Comparison of ENCODE assay signal across 8 cellular contexts in genomic region chr11:34438529-34439507, GRCh38. TPM values are rescaled to one million over a fixed set of nuclear protein-coding genes. Genes with fewer than 3 reads are reported as not detected.
DNase-seq lines count a peak whose midpoint lies in the region; ATAC-seq lines count a peak whose summit lies in the region.

Gene CAT, plus strand, starts transcription at chr11:34438934. Its CDS starts 80 bp downstream, at chr11:34439014.

- peak within 1 kb of the TSS; percentile 81 to 97 (median 93) for H3K27ac Mint-ChIP-seq in CD8-positive, alpha-beta memory T cell

- no peaks in the 10 kb centered on the region for H3K9me3 ChIP-seq in CD8-positive, alpha-beta memory T cell (ENCODE audit: low read length)
- H3K9me3 ChIP-seq in effector memory CD4-positive, alpha-beta T cell (ENCODE audit: control insufficient read depth, low read length) = no peaks in the 10 kb centered on the region
- no peaks in the 10 kb centered on the region for H3K9me3 ChIP-seq in mesodermal cell (ENCODE audit: control insufficient read depth, low read length)

- peaks cover 0 to 5% of the 10 kb centered on the region in 2 donors for H3K27me3 Mint-ChIP-seq in CD8-positive, alpha-beta memory T cell

- H3K36me3 Mint-ChIP-seq in CD8-positive, alpha-beta memory T cell = peaks cover 0 to 11% (median 0%) of the 10 kb centered on the region in 3 donors

- CTCF ChIA-PET in CD8-positive, alpha-beta memory T cell (lab: Charles Lee) = interaction anchor here (1.8 kb wide), 1 partner anchor 13 kb away, joined by 4 read pairs; no protein-coding TSS in a partner anchor

- peak within 1 kb of the TSS; percentile 77 for H3K4me3 ChIP-seq in CD8-positive, alpha-beta memory T cell (ENCODE audit: low read length)
- peak within 1 kb of the TSS; percentile 82 for H3K4me3 ChIP-seq in effector memory CD4-positive, alpha-beta T cell (ENCODE audit: insufficient read depth, low read depth, low read length, poor library complexity, severe bottlenecking)
- H3K4me3 ChIP-seq in mesodermal cell (ENCODE audit: extremely low read depth, insufficient read depth, low read length, poor library complexity, severe bottlenecking) = peak within 1 kb of the TSS; percentile 22

- H3K27me3 ChIP-seq in CD8-positive, alpha-beta memory T cell (ENCODE audit: insufficient read depth, low read length, poor library complexity, severe bottlenecking) = no peaks in the 10 kb centered on the region
- no peaks in the 10 kb centered on the region for H3K27me3 ChIP-seq in effector memory CD4-positive, alpha-beta T cell (replicated peaks; ENCODE audit: control insufficient read depth, insufficient read depth, low read length, poor library complexity, severe bottlenecking)

- no peaks in the 10 kb centered on the region for H3K36me3 ChIP-seq in CD8-positive, alpha-beta memory T cell (ENCODE audit: insufficient read depth, low read length)
- no peaks in the 10 kb centered on the region for H3K36me3 ChIP-seq in effector memory CD4-positive, alpha-beta T cell (ENCODE audit: control insufficient read depth, insufficient read depth, low read length)
- H3K36me3 ChIP-seq in mesodermal cell (ENCODE audit: control insufficient read depth, insufficient read depth, low read length) = no peaks in the 10 kb centered on the region

- no peaks in the 10 kb centered on the region for H3K9me3 Mint-ChIP-seq in CD8-positive, alpha-beta memory T cell

- POLR2A ChIA-PET in CD8-positive, alpha-beta memory T cell (lab: Charles Lee) = interaction anchor here (0.7 kb wide), 1 partner anchor 477 kb away, joined by 4 read pairs; no protein-coding TSS in a partner anchor

- DNase-seq in CD8-positive, alpha-beta memory T cell = peak; percentile 94 to 98 (median 97)
- peak; percentile 92 for DNase-seq in HS-5 (ENCODE audit: low read depth)
- DNase-seq in NK-92 treated with Interleukin-12 subunit alpha and Interleukin-12 subunit beta, amount 100 ng/mL, for 24 hours (lab: John Stamatoyannopoulos, UW) = peak; percentile 95
- DNase-seq in activated CD8-positive, alpha-beta memory T cell treated with anti-CD3 and anti-CD28 coated beads for 24 hours = peak; percentile 99
- peak; percentile 91 to 96 (median 95) for DNase-seq in effector memory CD4-positive, alpha-beta T cell
- DNase-seq in stimulated activated CD8-positive, alpha-beta memory T cell treated with anti-CD3 and anti-CD28 coated beads, Interleukin-2, amount 100 ng/mL, for 1 hour (ENCODE audit: low read depth in 2 of 2) = peak; percentile 94 to 96

- ATAC-seq in GM19468 (IDR thresholded peaks at IDR 0.05; ENCODE audit: extremely low read depth, unreplicated experiment) = peak; percentile 97

- H3K27ac ChIP-seq in CD8-positive, alpha-beta memory T cell (ENCODE audit: low read depth, low read length) = peak within 1 kb of the TSS; percentile 75
- peak within 1 kb of the TSS; percentile 82 for H3K27ac ChIP-seq in effector memory CD4-positive, alpha-beta T cell (ENCODE audit: insufficient read depth, low read length, poor library complexity, severe bottlenecking)
- H3K27ac ChIP-seq in mesodermal cell (ENCODE audit: low read depth, low read length, severe bottlenecking) = no peak within 1 kb of the TSS

- peaks cover 32 to 52% (median 49%) of the 10 kb centered on the region in 3 donors for H3K4me1 Mint-ChIP-seq in CD8-positive, alpha-beta memory T cell

- WGBS in mesodermal cell (ENCODE audit: insufficient coverage in 2 of 2), 2 experiments = 90 to 91% methylated on average over 56 to 61 of the region's 62 CpGs

- H3K4me1 ChIP-seq in CD8-positive, alpha-beta memory T cell (ENCODE audit: insufficient read depth, low read length) = peaks cover 18% of the 10 kb centered on the region
- peaks cover 6% of the 10 kb centered on the region for H3K4me1 ChIP-seq in effector memory CD4-positive, alpha-beta T cell (ENCODE audit: control insufficient read depth, insufficient read depth, low read length, poor library complexity, severe bottlenecking)
- H3K4me1 ChIP-seq in mesodermal cell (ENCODE audit: control insufficient read depth, insufficient read depth, low read length, poor library complexity, severe bottlenecking) = no peaks in the 10 kb centered on the region

- H3K4me3 Mint-ChIP-seq in CD8-positive, alpha-beta memory T cell = peak within 1 kb of the TSS; percentile 95 to 99 (median 97)

RNA-seq across cellular contexts. Expression of gene CAT, which starts in this region (rescaled TPM):
- total RNA-seq in CD8-positive, alpha-beta memory T cell = 10 to 100 TPM; 21.8 to 23.4 TPM
- polyA plus RNA-seq in CD8-positive, alpha-beta memory T cell = 80.4 TPM
- polyA plus RNA-seq in mesodermal cell (2013, experiment 1 of 2) = 1.0 TPM
- 1.5 TPM for polyA plus RNA-seq in mesodermal cell (2013, experiment 2 of 2)

Comparison
In these comparisons a context has a peak if more than half of its experiments do, and no peak if none do; other contexts are left out.
1. H3K4me3 ChIP-seq: peak in every context shown above with its lines; median percentile 82 in effector memory CD4-positive, alpha-beta T cell; 77 in CD8-positive, alpha-beta memory T cell; 22 in mesodermal cell.